ENCODE assay signal across 8 cellular contexts in genomic region chr2:21422050-21422449, GRCh38.
DNase-seq lines count a peak whose midpoint lies in the region; ATAC-seq lines count a peak whose summit lies in the region.

No MANE protein-coding gene starts in this region.

- ATAC-seq in HG03103 (IDR thresholded peaks at IDR 0.05; ENCODE audit: low read depth, unreplicated experiment) (peak; percentile 61), GM19035 (IDR thresholded peaks at IDR 0.05; ENCODE audit: unreplicated experiment) (no peak)

- in situ Hi-C loops in SK-MEL-5 (cut with HindIII; ENCODE audit: low pct_unique_long_range_greater_than_20kb, low sequenced_read_pairs), result no loop called here

- DNase-seq in 8988T (peak; percentile 19), EH (ENCODE audit: low read depth) (peak; percentile 21), SK-MEL-5 (ENCODE audit: low read depth, low spot score) (peak; percentile 83), islet precursor cell (peak; percentile 80), DMS114 treated with DMSO at 0.1 percent for 48 hours (lab: John Stamatoyannopoulos, UW; ENCODE audit: unreplicated experiment) (no peak), AG08395 (ENCODE audit: low spot score) (no peak)

Comparison
In these comparisons a context has a peak if more than half of its experiments do, and no peak if none do; other contexts are left out.
1. DNase-seq: peak in 8988T (single experiment), EH (single experiment), SK-MEL-5 (single experiment) and islet precursor cell (single experiment); none in DMS114 treated with DMSO at 0.1 percent for 48 hours (single experiment) and AG08395 (single experiment).